Comparison of ENCODE assay signal across 8 cellular contexts in genomic region chr11:74592063-74592440, GRCh38. TPM values are rescaled to one million over a fixed set of nuclear protein-coding genes. Genes with fewer than 3 reads are reported as not detected.
DNase-seq lines count a peak whose midpoint lies in the region; ATAC-seq, FAIRE-seq and TF ChIP-seq lines count a peak whose summit lies in the region.

No MANE protein-coding gene starts in this region.

- peak overlapping the region; percentile 49; the same call in 2 of the 3 replicates for H3K27ac ChIP-seq in K562 (ENCODE audit: extremely low read depth, low read depth, low read length)
- no peak overlapping the region for H3K27ac ChIP-seq in liver (ENCODE audit: low read depth in 1 of 2, low read length in 2 of 2)

- H3K9ac ChIP-seq in K562 (ENCODE audit: insufficient read depth in 1 of 2, low read depth in 2 of 2, low read length in 2 of 2) (peak overlapping the region; percentile 64 to 95; a peak in 3 of 4 replicates), liver (ENCODE audit: low read depth in 1 of 2, low read length in 2 of 2) (peak overlapping the region in 1 of 2 donors; percentile 45)

- H3K27ac Mint-ChIP-seq in type B pancreatic cell: peak overlapping the region; percentile 98

- peaks cover 20% of the 10 kb centered on the region for H3K79me2 ChIP-seq in K562 (ENCODE audit: control insufficient read depth, insufficient read depth, low read length)

- H3K9me3 Mint-ChIP-seq in type B pancreatic cell: no peaks in the 10 kb centered on the region

- POLR2A ChIA-PET in K562 (lab: Yijun Ruan, JAX): interaction anchor here (0.7 to 1.7 kb wide), 5 partner anchors 8 to 715 kb away, joined by 3 to 6 read pairs (median 3); partner anchors contain the start of gene PAAF1

- no peaks in the 10 kb centered on the region for H4K20me1 ChIP-seq in K562 (replicated peaks; ENCODE audit: control insufficient read depth, insufficient read depth, low read length)

- no peak for TF ChIP-seq POLR2A in K562 (conservative IDR thresholded peaks at IDR 0.05)

- no TSS peak for BruUV-seq in K562 (replicated peaks; lab: Mats Ljungman, UMichigan)

- peak overlapping the region; percentile 100 for H3K4me3 Mint-ChIP-seq in type B pancreatic cell

- H3K9me3 ChIP-seq in K562 (replicated peaks; ENCODE audit: control insufficient read depth, insufficient read depth, low read depth, low read length) (no peaks in the 10 kb centered on the region), liver (ENCODE audit: control insufficient read depth in 4 of 4, low read length in 3 of 4) (no peaks in the 10 kb centered on the region)

- no peak for TF ChIP-seq EP300 in K562 (IDR thresholded peaks at IDR 0.05; ENCODE audit: low read length)

- H3K27me3 Mint-ChIP-seq in type B pancreatic cell: peaks cover 3% of the 10 kb centered on the region

- H3K36me3 Mint-ChIP-seq in type B pancreatic cell: peaks cover 23% of the 10 kb centered on the region

- peak overlapping the region; percentile 89 for H2AFZ ChIP-seq in K562 (ENCODE audit: low read depth, low read length)

- FAIRE-seq in K562 (lab: Jason Lieb, UNC): no peak

- DNase-seq in AG08395 (ENCODE audit: low spot score): peak; percentile 4
- DNase-seq in K562 (ENCODE audit: extremely low read depth in 1 of 4, low spot score in 3 of 4): no peak
- DNase-seq in type B pancreatic cell (ENCODE audit: extremely low spot score, unreplicated experiment): no peak
- DNase-seq in iPS-NIHi7 (ENCODE audit: extremely low spot score): no peak
- DNase-seq in AG20443 (ENCODE audit: low spot score): no peak
- DNase-seq in stimulated activated CD4-positive, alpha-beta T cell treated with anti-CD3 and anti-CD28 coated beads, Interleukin-12 subunit alpha, Interleukin-12 subunit beta, amount 100 ng/mL, for 4 hours: no peak

- in situ Hi-C loops in K562 (cut with MboI): no loop called here

- H3K27me3 ChIP-seq in K562 (ENCODE audit: control insufficient read depth in 2 of 2, insufficient read depth in 2 of 2, low read length in 2 of 2): 0 out of 5 replicates have a peak, but pooled peaks cover 0 to 2% of the 10 kb centered on the region in 2 experiments
- no peaks in the 10 kb centered on the region for H3K27me3 ChIP-seq in liver (ENCODE audit: control insufficient read depth in 4 of 4, insufficient read depth in 4 of 4, low read length in 3 of 4)

- TF ChIP-seq RAD21 in K562 (CRISPR knock-in tag; conservative IDR thresholded peaks at IDR 0.05 in 1 of 2, IDR thresholded peaks at IDR 0.05 in 1 of 2) (no peak), liver (IDR thresholded peaks at IDR 0.05) (no peak)

- intact Hi-C loops in K562 (cut with micrococcal nuclease): no loop called here

- H3K4me2 ChIP-seq in K562 (ENCODE audit: insufficient read depth, low read length): peak overlapping the region; percentile 81

- H3K9me1 ChIP-seq in K562 (ENCODE audit: control insufficient read depth, insufficient read depth, low read length): no peaks in the 10 kb centered on the region

- CTCF ChIA-PET in K562 (lab: Yijun Ruan, JAX; ENCODE audit: low intra/inter-chr PET ratio): no interaction called here

- peaks cover 20% of the 10 kb centered on the region for H3K4me1 Mint-ChIP-seq in type B pancreatic cell (ENCODE audit: unreplicated experiment)

- WGBS in K562 (ENCODE audit: insufficient coverage, low coverage, missing lambda C conversion rate): 15% methylated on average over 6 of the region's 7 CpGs
- WGBS in liver: 19% methylated on average over 7 of the region's 7 CpGs

- H3K36me3 ChIP-seq in K562 (ENCODE audit: control insufficient read depth, insufficient read depth, low read length): peaks cover 29% of the 10 kb centered on the region; the same call in 2 of the 3 replicates
- peaks cover 0 to 2% (median 0%) of the 10 kb centered on the region in 4 donors for H3K36me3 ChIP-seq in liver (ENCODE audit: control insufficient read depth in 4 of 4, insufficient read depth in 3 of 4, low read depth in 1 of 4, low read length in 3 of 4)

- H3K4me1 ChIP-seq in K562 (replicated peaks in 1 of 2; ENCODE audit: control insufficient read depth in 2 of 2, insufficient read depth in 2 of 2, low read length in 2 of 2) (peaks cover 0 to 6% of the 10 kb centered on the region in 2 experiments; a peak in 3 of 5 replicates), liver (ENCODE audit: control insufficient read depth in 4 of 4, insufficient read depth in 4 of 4, low read length in 3 of 4) (peaks cover 0 to 15% (median 7%) of the 10 kb centered on the region in 4 donors)

- ATAC-seq in HG02610 (IDR thresholded peaks at IDR 0.05; ENCODE audit: unreplicated experiment) (peak; percentile 8), K562 (peak; percentile 7; the same call in 2 of the 3 replicates)

- H3K4me3 ChIP-seq in K562 (peak overlapping the region; percentile 88), liver (ENCODE audit: low read depth in 1 of 3, low read length in 3 of 3) (peak overlapping the region in 2 of 3 donors; percentile 81 to 93)

- TF ChIP-seq CTCF in K562 (IDR thresholded peaks at IDR 0.05 in 2 of 3, conservative IDR thresholded peaks at IDR 0.05 in 1 of 3; ENCODE audit: insufficient read depth in 2 of 3, low read depth in 1 of 3, low read length in 3 of 3) (no peak), liver (IDR thresholded peaks at IDR 0.05; ENCODE audit: low read depth, low read length, missing input control) (no peak), type B pancreatic cell (conservative IDR thresholded peaks at IDR 0.05) (no peak)

TF ChIP-seq in K562, 482 proteins besides CTCF, POLR2A, EP300 and RAD21:
- no peak for TF ChIP-seq HMG20B (CRISPR knock-in tag; IDR thresholded peaks at IDR 0.05)
- 0 out of 4 replicates have a peak, but pooled peaks of 1 of the 2 experiments have one; percentile 17 for TF ChIP-seq ARNT (IDR thresholded peaks at IDR 0.05)
- TF ChIP-seq NCOA1 (IDR thresholded peaks at IDR 0.05; ENCODE audit: low read depth): no peak
- no peak for TF ChIP-seq XRCC4 (IDR thresholded peaks at IDR 0.05; ENCODE audit: extremely low read depth, insufficient read depth, insufficient read length)
- TF ChIP-seq ZBTB9 (CRISPR knock-in tag; IDR thresholded peaks at IDR 0.05): 0 out of 2 replicates have a peak, but pooled peaks have one; percentile 22

TF ChIP-seq in liver, 16 proteins besides CTCF, POLR2A, EP300 and RAD21:
- TF ChIP-seq FOXA2 (IDR thresholded peaks at IDR 0.05) (peak; percentile 6), FOXA1 (IDR thresholded peaks at IDR 0.05) (no peak)

RNA-seq across cellular contexts. Expression of gene POLD3, which starts 0.3 kb away (rescaled TPM):
- total RNA-seq in K562 (2011; cell fraction: chromatin; rRNA removed; ENCODE audit: low replicate concordance): 24.4 and 43.5 TPM in 2 replicates
- total RNA-seq in K562 (2011; cell fraction: nucleolus; rRNA removed): 6.7 and 11.4 TPM in 2 replicates
- total RNA-seq in K562 (2011; cell fraction: nucleoplasm; rRNA removed): 21.4 and 33.4 TPM in 2 replicates
- total RNA-seq in K562 (2014; rRNA removed) (10.6 and 11.9 TPM in 2 replicates), K562 (2014; rRNA removed; fragmentation: Illumina TruSeq; extraction: Trizol) (21.6 and 26.1 TPM in 2 replicates), K562 (2015; rRNA removed; fragmentation: Illumina TruSeq; extraction: Trizol) (22.4 and 24.6 TPM in 2 replicates), K562 (2021) (20.9 and 22.1 TPM in 2 replicates), liver (1 to 10 TPM; 5.7 to 8.3 TPM), type B pancreatic cell (ENCODE audit: low replicate concordance) (19.9 and 32.9 TPM in 2 replicates)
- polyA plus RNA-seq in K562 (2011; rRNA removed) (36.9 and 40.1 TPM in 2 replicates), K562 (2014; fragmentation: Illumina TruSeq; extraction: Trizol) (21.6 and 25.2 TPM in 2 replicates), K562 (2014; fragmentation: Nextera tagmentation; extraction: Ambion mirVana) (10 to 100 TPM; 27.2 to 28.6 TPM), K562 (2014; rRNA removed) (19.5 and 20.8 TPM in 2 replicates), liver (1 to 10 TPM; 3.0 to 4.3 TPM)
- polyA plus RNA-seq in K562 (2011; cell fraction: cytosol; rRNA removed): 12.5 and 13.1 TPM in 2 replicates
- 45.2 and 49.2 TPM in 2 replicates for polyA plus RNA-seq in K562 (2011; cell fraction: nucleus; rRNA removed)
- 13.1 and 17.4 TPM in 2 replicates for polyA plus RNA-seq in K562 (2012)
- 31.6 and 36.8 TPM in 2 replicates for polyA minus RNA-seq in K562 (2011; rRNA and poly(A)+ RNA removed)
- 6.3 and 11.5 TPM in 2 replicates for polyA minus RNA-seq in K562 (2011; cell fraction: cytosol; rRNA and poly(A)+ RNA removed)
- polyA minus RNA-seq in K562 (2011; cell fraction: nucleus; rRNA and poly(A)+ RNA removed): 16.2 and 25.9 TPM in 2 replicates
